1 cellular context compared by ENCODE assay signal in genomic region chr18:76445275-76445674, GRCh38.
TF ChIP-seq lines count a peak whose summit lies in the region.

No MANE protein-coding gene starts in this region.

TF ChIP-seq in SK-N-SH, 30 proteins besides CTCF, POLR2A, EP300 and RAD21 (continued from another document):
- peak; percentile 61; the same call in 1 of the 2 replicates for TF ChIP-seq FOSL2 (IDR thresholded peaks at IDR 0.05; ENCODE audit: borderline replicate concordance, low read depth)
- TF ChIP-seq RFX5 (IDR thresholded peaks at IDR 0.05; ENCODE audit: low read length): no peak
- no peak for TF ChIP-seq GATA2 (CRISPR knock-in tag; IDR thresholded peaks at IDR 0.05)
- peak; percentile 38; the same call in 1 of the 2 replicates for TF ChIP-seq RXRA (IDR thresholded peaks at IDR 0.05; ENCODE audit: borderline replicate concordance, low read depth)
- TF ChIP-seq ZBTB33 (IDR thresholded peaks at IDR 0.05; ENCODE audit: borderline replicate concordance, low read depth): no peak
- TF ChIP-seq REST (IDR thresholded peaks at IDR 0.05; ENCODE audit: low read depth, low read length): no peak
- peak; percentile 45; the same call in 1 of the 2 replicates for TF ChIP-seq TCF12 (IDR thresholded peaks at IDR 0.05)
- peak; percentile 22; the same call in 1 of the 2 replicates for TF ChIP-seq MEF2A (IDR thresholded peaks at IDR 0.05; ENCODE audit: borderline replicate concordance, low read depth)
- TF ChIP-seq NRF1 (IDR thresholded peaks at IDR 0.05; ENCODE audit: low read depth, low read length): no peak
- TF ChIP-seq POLR2AphosphoS5 (IDR thresholded peaks at IDR 0.05; ENCODE audit: low read depth, low read length): no peak
- no peak for TF ChIP-seq USF1 (IDR thresholded peaks at IDR 0.05; ENCODE audit: borderline replicate concordance, low read depth)
- no peak for TF ChIP-seq RCOR1 (IDR thresholded peaks at IDR 0.05; ENCODE audit: low read length)
- no peak for TF ChIP-seq SIN3A (IDR thresholded peaks at IDR 0.05; ENCODE audit: borderline replicate concordance, low read depth, low read length)
- no peak for TF ChIP-seq CHD2 (IDR thresholded peaks at IDR 0.05; ENCODE audit: low read length, partially characterized antibody)
- no peak for TF ChIP-seq ELF1 (IDR thresholded peaks at IDR 0.05)
TF ChIP-seq in SK-N-SH: peak in this region for 8.
